In the genomic region with DNA sequence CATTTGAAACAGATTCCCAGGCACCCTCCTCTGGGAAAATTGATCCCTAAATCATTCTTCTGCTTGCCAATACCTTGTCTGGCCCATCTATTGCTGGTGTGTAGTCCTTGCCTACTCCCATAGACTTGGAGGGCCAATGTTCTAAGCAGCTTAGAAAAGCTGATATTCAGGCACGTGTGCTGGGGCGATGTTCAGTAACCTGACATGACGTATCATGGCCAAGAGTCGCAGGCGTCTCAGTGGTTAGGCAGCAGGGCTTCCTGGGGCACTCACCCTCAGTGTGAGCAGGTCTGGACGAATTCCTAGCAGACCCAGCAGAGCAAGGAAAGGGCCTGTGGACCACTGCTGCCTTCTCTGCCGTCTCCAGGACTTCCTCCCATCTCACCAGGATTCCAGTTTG, we compare ENCODE assay signal across 22 cellular contexts. TPM values are rescaled to one million over a fixed set of nuclear protein-coding genes. Genes with fewer than 3 reads are reported as not detected.
"Had no signal": no experiment of that assay in that cellular context is flagged by ENCODE, and none has a peak within 500 bp of the region (broad histone marks: within the 10 kb centered on the region; RNA-seq: fewer than 3 reads in every experiment).

No MANE protein-coding gene starts in this region.

- H3K9me3 ChIP-seq: esophagus muscularis mucosa, heart right ventricle, left lung, lower lobe of right lung had no signal

- DNase-seq: dermis blood vessel endothelial cell; effector CD4-positive, alpha-beta T cell; effector memory CD4-positive, alpha-beta T cell; foreskin keratinocyte; glutamatergic neuron; head of caudate nucleus; hippocampal formation; left cardiac atrium; lower lobe of right lung; mesenchymal stem cell; midbrain; naive thymus-derived CD4-positive, alpha-beta T cell had no signal

- H3K4me1 ChIP-seq: foreskin keratinocyte, heart right ventricle, left lung, lower lobe of right lung had no signal

- H3K27me3 ChIP-seq: dorsolateral prefrontal cortex, esophagus muscularis mucosa, foreskin keratinocyte, heart right ventricle, left lung had no signal

- H3K36me3 ChIP-seq: esophagus muscularis mucosa, heart right ventricle, left lung, lower lobe of right lung had no signal

- ATAC-seq: foreskin keratinocyte; left cardiac atrium; left lung; lower lobe of right lung; naive thymus-derived CD4-positive, alpha-beta T cell had no signal

- FAIRE-seq: colon, endothelial cell of umbilical vein, frontal cortex, islet of Langerhans, keratinocyte had no signal

- H3K4me3 ChIP-seq: coronary artery, dorsolateral prefrontal cortex, esophagus muscularis mucosa, heart right ventricle, left lung, lower lobe of right lung had no signal

- H3K27ac ChIP-seq: coronary artery, esophagus muscularis mucosa, foreskin keratinocyte, heart right ventricle, left lung, lower lobe of right lung had no signal

RNA-seq across cellular contexts. Expression of a gene that starts 21.6 kb away (rescaled TPM):
- polyA plus RNA-seq: naive thymus-derived CD4-positive, alpha-beta T cell had no signal
